7 cellular contexts compared by ENCODE assay signal in genomic region chr10:29582769-29583168, GRCh38. TPM values are rescaled to one million over a fixed set of nuclear protein-coding genes. Genes with fewer than 3 reads are reported as not detected.
A peak's percentile ranks its signal among the peaks of the same experiment; 100 is the strongest.
DNase-seq lines count a peak whose midpoint lies in the region; TF ChIP-seq lines count a peak whose summit lies in the region.
"Not testable (repeated sequence)": the region's sequence is repeated elsewhere in the genome, so short reads cannot be mapped to it uniquely, and the experiment has no call there.

No MANE protein-coding gene starts in this region.

- H3K4me3 Mint-ChIP-seq in T-helper 1 cell treated with Interleukin-12 subunit alpha and Interleukin-12 subunit beta and Interleukin-4 antibody, amounts not matched to agents 30 μg/mL and 1 μg/mL, for 36 hours; activated T-helper 2 cell treated with anti-CD3 and anti-CD28 coated beads, Interferon-gamma antibody, Interleukin-2, Interleukin-4, amounts not matched to agents 10 μg/mL and 5 μg/mL and 100 μg/mL, durations not matched to agents 14 hours and 24 hours and 36 hours (ENCODE audit: low read depth); chondrocyte (ENCODE audit: unreplicated experiment): not testable (repeated sequence)

- not testable (repeated sequence) for H3K4me1 Mint-ChIP-seq in T-helper 1 cell treated with Interleukin-12 subunit alpha and Interleukin-12 subunit beta and Interleukin-4 antibody, amounts not matched to agents 30 μg/mL and 1 μg/mL, for 36 hours (ENCODE audit: low read depth)
- peaks cover 14% of the 10 kb centered on the region for H3K4me1 Mint-ChIP-seq in activated T-helper 2 cell treated with anti-CD3 and anti-CD28 coated beads, Interferon-gamma antibody, Interleukin-2, Interleukin-4, amounts not matched to agents 10 μg/mL and 5 μg/mL and 100 μg/mL, durations not matched to agents 14 hours and 24 hours and 36 hours (ENCODE audit: low read depth)
- H3K4me1 Mint-ChIP-seq in chondrocyte (ENCODE audit: low read depth): peaks cover 42% of the 10 kb centered on the region

- not testable (repeated sequence) for H3K4me3 ChIP-seq in skeletal muscle cell (ENCODE audit: low read depth, low read length)

- not testable (repeated sequence) for H3K36me3 Mint-ChIP-seq in T-helper 1 cell treated with Interleukin-12 subunit alpha and Interleukin-12 subunit beta and Interleukin-4 antibody, amounts not matched to agents 30 μg/mL and 1 μg/mL, for 36 hours (ENCODE audit: low read depth); activated T-helper 2 cell treated with anti-CD3 and anti-CD28 coated beads, Interferon-gamma antibody, Interleukin-2, Interleukin-4, amounts not matched to agents 10 μg/mL and 5 μg/mL and 100 μg/mL, durations not matched to agents 14 hours and 24 hours and 36 hours (ENCODE audit: low read depth); chondrocyte (ENCODE audit: low read depth)

- TF ChIP-seq CTCF in chondrocyte (IDR thresholded peaks at IDR 0.05): not testable (repeated sequence)

- intact Hi-C loops in activated T-helper 2 cell treated with anti-CD3 and anti-CD28 coated beads, Interferon-gamma antibody, Interleukin-2, Interleukin-4, amounts not matched to agents 10 μg/mL and 5 μg/mL and 100 μg/mL, durations not matched to agents 14 hours and 24 hours and 36 hours (cut with micrococcal nuclease): not testable (repeated sequence)

- peak overlapping the region; percentile 29 for H3K27ac Mint-ChIP-seq in T-helper 1 cell treated with Interleukin-12 subunit alpha and Interleukin-12 subunit beta and Interleukin-4 antibody, amounts not matched to agents 30 μg/mL and 1 μg/mL, for 36 hours
- H3K27ac Mint-ChIP-seq in activated T-helper 2 cell treated with anti-CD3 and anti-CD28 coated beads, Interferon-gamma antibody, Interleukin-2, Interleukin-4, amounts not matched to agents 10 μg/mL and 5 μg/mL and 100 μg/mL, durations not matched to agents 14 hours and 24 hours and 36 hours: peak overlapping the region; percentile 31
- peak overlapping the region; percentile 94 for H3K27ac Mint-ChIP-seq in chondrocyte (ENCODE audit: unreplicated experiment)

- H3K27me3 Mint-ChIP-seq in T-helper 1 cell treated with Interleukin-12 subunit alpha and Interleukin-12 subunit beta and Interleukin-4 antibody, amounts not matched to agents 30 μg/mL and 1 μg/mL, for 36 hours (ENCODE audit: low read depth); activated T-helper 2 cell treated with anti-CD3 and anti-CD28 coated beads, Interferon-gamma antibody, Interleukin-2, Interleukin-4, amounts not matched to agents 10 μg/mL and 5 μg/mL and 100 μg/mL, durations not matched to agents 14 hours and 24 hours and 36 hours (ENCODE audit: low read depth); chondrocyte (ENCODE audit: low read depth): not testable (repeated sequence)

- H3K9me3 Mint-ChIP-seq in T-helper 1 cell treated with Interleukin-12 subunit alpha and Interleukin-12 subunit beta and Interleukin-4 antibody, amounts not matched to agents 30 μg/mL and 1 μg/mL, for 36 hours; activated T-helper 2 cell treated with anti-CD3 and anti-CD28 coated beads, Interferon-gamma antibody, Interleukin-2, Interleukin-4, amounts not matched to agents 10 μg/mL and 5 μg/mL and 100 μg/mL, durations not matched to agents 14 hours and 24 hours and 36 hours; chondrocyte (ENCODE audit: low read depth): not testable (repeated sequence)

- DNase-seq in GM04504 (ENCODE audit: low read depth) (peak; percentile 20), fibroblast of peridontal ligament (ENCODE audit: extremely low read depth) (peak; percentile 90), lung microvascular endothelial cell (ENCODE audit: low read depth in 2 of 2) (peak; percentile 79 to 84), skeletal muscle cell (ENCODE audit: low read depth) (peak; percentile 51)
- not testable (repeated sequence) for DNase-seq in activated T-helper 2 cell treated with anti-CD3 and anti-CD28 coated beads, Interferon-gamma antibody, Interleukin-2, Interleukin-4, amounts not matched to agents 10 μg/mL and 5 μg/mL and 100 μg/mL, durations not matched to agents 14 hours and 24 hours and 36 hours (ENCODE audit: low spot score); chondrocyte (ENCODE audit: low spot score)

RNA-seq across cellular contexts. Expression of gene SVIL, which starts 52.0 kb away (rescaled TPM):
- total RNA-seq in activated T-helper 2 cell treated with anti-CD3 and anti-CD28 coated beads, Interferon-gamma antibody, Interleukin-2, Interleukin-4, amounts not matched to agents 10 μg/mL and 5 μg/mL and 100 μg/mL, durations not matched to agents 14 hours and 24 hours and 36 hours: 9.8 and 16.5 TPM in 2 replicates
- 112 to 136 TPM (median 118 TPM) in 3 replicates for total RNA-seq in chondrocyte
- total RNA-seq in lung microvascular endothelial cell: 56.2 and 62.3 TPM in 2 replicates

Comparison
In these comparisons a context has a peak if more than half of its experiments do, and no peak if none do; other contexts are left out.
1. H3K27ac Mint-ChIP-seq: peak in every context shown above with its lines; median percentile 94 in chondrocyte; 31 in activated T-helper 2 cell treated with anti-CD3 and anti-CD28 coated beads, Interferon-gamma antibody, Interleukin-2, Interleukin-4, amounts not matched to agents 10 μg/mL and 5 μg/mL and 100 μg/mL, durations not matched to agents 14 hours and 24 hours and 36 hours; 29 in T-helper 1 cell treated with Interleukin-12 subunit alpha and Interleukin-12 subunit beta and Interleukin-4 antibody, amounts not matched to agents 30 μg/mL and 1 μg/mL, for 36 hours.